ENCODE assay signal across 9 cellular contexts in genomic region chr5:156474251-156474650, GRCh38.
DNase-seq lines count a peak whose midpoint lies in the region; ATAC-seq and TF ChIP-seq lines count a peak whose summit lies in the region.
"Had no signal": no experiment of that assay in that cellular context is flagged by ENCODE, and none has a peak within 500 bp of the region (broad histone marks: within the 10 kb centered on the region; RNA-seq: fewer than 3 reads in every experiment).

No MANE protein-coding gene starts in this region.

- peaks cover 17% of the 10 kb centered on the region for H3K4me1 ChIP-seq in upper lobe of right lung

- H3K4me3 Mint-ChIP-seq in nephron progenitor cell = no peak overlapping the region
- H3K4me3 Mint-ChIP-seq: central memory CD8-positive, alpha-beta T cell had no signal

- H3K36me3 Mint-ChIP-seq in nephron progenitor cell (ENCODE audit: low read depth) = no peaks in the 10 kb centered on the region

- no peaks in the 10 kb centered on the region for H3K9me3 Mint-ChIP-seq in nephron progenitor cell
- H3K9me3 Mint-ChIP-seq: central memory CD8-positive, alpha-beta T cell had no signal

- no peak overlapping the region for H3K27ac ChIP-seq in upper lobe of right lung

- no peak for TF ChIP-seq CTCF in fibroblast of pulmonary artery (IDR thresholded peaks at IDR 0.05; ENCODE audit: low read length, missing control alignments)
- no peak for TF ChIP-seq CTCF in nephron progenitor cell (IDR thresholded peaks at IDR 0.05)
- no peak for TF ChIP-seq CTCF in upper lobe of right lung (IDR thresholded peaks at IDR 0.05)

- H3K27me3 ChIP-seq in upper lobe of right lung = no peaks in the 10 kb centered on the region

- H3K4me3 ChIP-seq in fibroblast of pulmonary artery (replicated peaks; ENCODE audit: low read depth, low read length) (no peak overlapping the region), upper lobe of right lung (no peak overlapping the region)

- intact Hi-C loops in upper lobe of right lung (cut with DNase I) = no loop called here

- DNase-seq in NCI-H2227 (lab: John Stamatoyannopoulos, UW; ENCODE audit: unreplicated experiment) (peak; percentile 11), NCI-H2227 treated with DMSO at 0.1 percent for 48 hours (lab: John Stamatoyannopoulos, UW) (no peak), fibroblast of pulmonary artery (ENCODE audit: low read depth) (peak; percentile 59), nephron progenitor cell (no peak), upper lobe of right lung (no peak)
- no peak for DNase-seq in activated naive CD4-positive, alpha-beta T cell treated with anti-CD3 and anti-CD28 coated beads, Interleukin-2, amount 50 U/mL, for 16 hours
- DNase-seq in central memory CD4-positive, alpha-beta T cell = no peak

- H3K36me3 ChIP-seq in upper lobe of right lung = no peaks in the 10 kb centered on the region

- peaks cover 32% of the 10 kb centered on the region for H3K4me1 Mint-ChIP-seq in nephron progenitor cell
- H3K4me1 Mint-ChIP-seq: central memory CD8-positive, alpha-beta T cell had no signal

- no peaks in the 10 kb centered on the region for H3K9me3 ChIP-seq in upper lobe of right lung

- H3K27ac Mint-ChIP-seq in nephron progenitor cell = peak overlapping the region; percentile 58

- ATAC-seq in upper lobe of right lung = peak; percentile 47
- ATAC-seq in HG03025 (IDR thresholded peaks at IDR 0.05; ENCODE audit: low FRiP score, unreplicated experiment) = no peak

- peaks cover 3% of the 10 kb centered on the region for H3K27me3 Mint-ChIP-seq in nephron progenitor cell (ENCODE audit: low read depth, poor library complexity)
- H3K27me3 Mint-ChIP-seq: central memory CD8-positive, alpha-beta T cell had no signal

Comparison
In these comparisons a context has a peak if more than half of its experiments do, and no peak if none do; other contexts are left out.
1. DNase-seq: peak in NCI-H2227 (single experiment) and fibroblast of pulmonary artery (single experiment); none in NCI-H2227 treated with DMSO at 0.1 percent for 48 hours (single experiment), nephron progenitor cell (single experiment), upper lobe of right lung (single experiment), activated naive CD4-positive, alpha-beta T cell treated with anti-CD3 and anti-CD28 coated beads, Interleukin-2, amount 50 U/mL, for 16 hours (single experiment) and central memory CD4-positive, alpha-beta T cell (single experiment).